In genomic region chr17:76547183-76547641, GRCh38 we compare ENCODE assay signal across 1 cellular context.
TF ChIP-seq lines count a peak whose summit lies in the region.

No MANE protein-coding gene starts in this region.

TF ChIP-seq in K562, 482 proteins besides CTCF, POLR2A, EP300 and RAD21:
- TF ChIP-seq CC2D1A (IDR thresholded peaks at IDR 0.05) (peak; percentile 63), ATF7 (IDR thresholded peaks at IDR 0.05) (peak; percentile 38; the same call in 1 of the 2 replicates), EWSR1 (IDR thresholded peaks at IDR 0.05; ENCODE audit: borderline replicate concordance, low read depth, partially characterized antibody) (no peak), TEAD1 (CRISPR knock-in tag; IDR thresholded peaks at IDR 0.05) (no peak), RB1 (IDR thresholded peaks at IDR 0.05; ENCODE audit: low read depth) (peak; percentile 21; the same call in 1 of the 2 replicates), ARID2 (IDR thresholded peaks at IDR 0.05) (0 out of 2 replicates have a peak, but pooled peaks have one; percentile 24), MBD1 (CRISPR knock-in tag; IDR thresholded peaks at IDR 0.05) (no peak), HLTF (IDR thresholded peaks at IDR 0.05) (no peak), RCOR1 (IDR thresholded peaks at IDR 0.05; ENCODE audit: borderline replicate concordance in 1 of 2, low read depth in 2 of 2, low read length in 2 of 2) (0 out of 4 replicates have a peak, but pooled peaks of 1 of the 2 experiments have one; percentile 12), CREM (IDR thresholded peaks at IDR 0.05; ENCODE audit: low read depth) (peak; percentile 61; the same call in 1 of the 2 replicates), ADNP (tag; IDR thresholded peaks at IDR 0.05) (no peak), ZC3H11A (IDR thresholded peaks at IDR 0.05; ENCODE audit: low read depth, low read length) (no peak), POLR3G (IDR thresholded peaks at IDR 0.05; ENCODE audit: extremely low read depth, insufficient read length, insufficient replicate concordance) (no peak), ZNF124 (CRISPR knock-in tag; IDR thresholded peaks at IDR 0.05) (no peak), HMG20B (CRISPR knock-in tag; IDR thresholded peaks at IDR 0.05) (no peak), TSHZ1 (CRISPR knock-in tag; IDR thresholded peaks at IDR 0.05) (no peak), NR2F6 (CRISPR knock-in tag; IDR thresholded peaks at IDR 0.05) (no peak), STAG1 (CRISPR knock-in tag; IDR thresholded peaks at IDR 0.05; ENCODE audit: borderline replicate concordance) (peak; percentile 47; the same call in 1 of the 2 replicates), SMC3 (conservative IDR thresholded peaks at IDR 0.05; ENCODE audit: insufficient read depth, low read depth, low read length) (peak; percentile 91), ATF3 (IDR thresholded peaks at IDR 0.05) (peak; percentile 35; the same call in 1 of the 2 replicates), ATF3 (CRISPR knock-in tag; conservative IDR thresholded peaks at IDR 0.05) (no peak), MEF2D (tag; conservative IDR thresholded peaks at IDR 0.05; ENCODE audit: low read depth) (no peak), DEAF1 (CRISPR knock-in tag; IDR thresholded peaks at IDR 0.05) (peak; percentile 62), FOXA1 (IDR thresholded peaks at IDR 0.05; ENCODE audit: borderline replicate concordance) (no peak), SOX6 (IDR thresholded peaks at IDR 0.05) (no peak)
